16 cellular contexts compared by ENCODE assay signal in the genomic region with DNA sequence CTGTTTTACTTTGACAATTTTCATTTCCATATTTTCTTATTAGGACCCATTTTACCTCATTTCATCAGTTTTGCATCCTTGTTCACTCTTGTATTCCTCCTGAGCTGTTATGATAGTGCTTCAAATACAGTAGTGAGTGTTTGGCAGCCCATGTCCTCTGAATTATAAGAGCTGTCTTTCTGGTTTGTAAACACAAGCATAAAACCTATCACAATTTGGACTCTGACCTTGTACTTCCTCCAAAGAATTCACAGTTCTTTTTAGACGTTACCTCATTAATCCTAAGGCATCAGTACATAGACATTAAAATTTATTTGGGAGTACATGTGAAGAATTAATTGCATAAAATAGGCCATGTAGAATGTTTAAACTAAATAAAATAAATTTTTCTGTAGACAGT.
A peak's percentile ranks its signal among the peaks of the same experiment; 100 is the strongest.
DNase-seq lines count a peak whose midpoint lies in the region; ATAC-seq and TF ChIP-seq lines count a peak whose summit lies in the region.
"Had no signal": no experiment of that assay in that cellular context is flagged by ENCODE, and none has a peak within 500 bp of the region (broad histone marks: within the 10 kb centered on the region; RNA-seq: fewer than 3 reads in every experiment).

No MANE protein-coding gene starts in this region.

- H3F3A ChIP-seq in smooth muscle cell (ENCODE audit: low read depth), result no peaks in the 10 kb centered on the region

- no peaks in the 10 kb centered on the region for H4K20me1 ChIP-seq in smooth muscle cell (ENCODE audit: low read depth)
- H4K20me1 ChIP-seq: BLaER1 had no signal

- no peak overlapping the region for H3K9ac ChIP-seq in smooth muscle cell (ENCODE audit: low read depth)
- H3K9ac ChIP-seq: BLaER1, KMS-11 had no signal

- DNase-seq in DMS53 (lab: John Stamatoyannopoulos, UW) (peak; percentile 2), DMS53 treated with DMSO at 0.1 percent for 48 hours (lab: John Stamatoyannopoulos, UW; ENCODE audit: unreplicated experiment) (no peak), left lobe of liver (ENCODE audit: low spot score) (no peak), mucosa of descending colon (peak in 1 of 3 donors; percentile 3), GDM1 (lab: John Stamatoyannopoulos, UW) (no peak), smooth muscle cell (lab: John Stamatoyannopoulos, UW; ENCODE audit: unreplicated experiment) (no peak)
- DNase-seq: CD4-positive, alpha-beta memory T cell; DMS153; DND-41; EL; HCEC 1CT had no signal

- intact Hi-C loops in mucosa of descending colon (cut with DNase I, micrococcal nuclease), result no loop called here

- H3K79me2 ChIP-seq in smooth muscle cell (ENCODE audit: low read depth), result no peaks in the 10 kb centered on the region

- H3K27ac ChIP-seq in smooth muscle cell (ENCODE audit: low read depth), result no peak overlapping the region
- H3K27ac ChIP-seq: 22Rv1, BLaER1, KMS-11 had no signal

- no peak for TF ChIP-seq CTCF in mucosa of descending colon (IDR thresholded peaks at IDR 0.05)
- no peak for TF ChIP-seq CTCF in smooth muscle cell (IDR thresholded peaks at IDR 0.05; ENCODE audit: borderline replicate concordance, insufficient read depth, poor library complexity, severe bottlenecking)

- 89% methylated on average over 1 of the region's 1 CpG for WGBS in smooth muscle cell (ENCODE audit: low lambda C conversion rate)

- H3K4me3 ChIP-seq in mucosa of descending colon (no peak overlapping the region), smooth muscle cell (no peak overlapping the region)
- H3K4me3 ChIP-seq: BLaER1, GM23338 had no signal

- H3K4me1 ChIP-seq in mucosa of descending colon (ENCODE audit: low read depth), result no peaks in the 10 kb centered on the region
- no peaks in the 10 kb centered on the region for H3K4me1 ChIP-seq in smooth muscle cell (ENCODE audit: low read depth)
- H3K4me1 ChIP-seq: BLaER1 had no signal

- no peaks in the 10 kb centered on the region for H3K36me3 ChIP-seq in mucosa of descending colon (ENCODE audit: low read depth)
- no peaks in the 10 kb centered on the region for H3K36me3 ChIP-seq in smooth muscle cell (ENCODE audit: low read depth)
- H3K36me3 ChIP-seq: BLaER1 had no signal

- ATAC-seq in left lobe of liver (peak; percentile 56), mucosa of descending colon (peak; percentile 58), GM21723 (IDR thresholded peaks at IDR 0.05; ENCODE audit: unreplicated experiment) (no peak)
- ATAC-seq: GM23338 had no signal

- no peak overlapping the region for H2AFZ ChIP-seq in smooth muscle cell (ENCODE audit: low read depth)
- H2AFZ ChIP-seq: GM23338 had no signal

- H3K4me2 ChIP-seq in smooth muscle cell, result no peak overlapping the region
- H3K4me2 ChIP-seq: BLaER1, GM23338, KMS-11 had no signal

- H3K9me3 ChIP-seq in mucosa of descending colon, result no peaks in the 10 kb centered on the region
- H3K9me3 ChIP-seq in smooth muscle cell (replicated peaks; ENCODE audit: low read depth), result no peaks in the 10 kb centered on the region
- H3K9me3 ChIP-seq: BLaER1 had no signal

- no peaks in the 10 kb centered on the region for H3K27me3 ChIP-seq in smooth muscle cell (ENCODE audit: low read depth)
- H3K27me3 ChIP-seq: BLaER1 had no signal
